Comparison of ENCODE assay signal across 20 cellular contexts in genomic region chr2:124241-124880, GRCh38.
"Had no signal": no experiment of that assay in that cellular context is flagged by ENCODE, and none has a peak within 500 bp of the region (broad histone marks: within the 10 kb centered on the region; RNA-seq: fewer than 3 reads in every experiment).

No MANE protein-coding gene starts in this region.

- H3K27me3 ChIP-seq: brain microvascular endothelial cell, sigmoid colon, suprapubic skin, upper lobe of left lung had no signal

- H3K36me3 ChIP-seq: brain microvascular endothelial cell, sigmoid colon, suprapubic skin, upper lobe of left lung had no signal

- ATAC-seq: left colon; naive thymus-derived CD4-positive, alpha-beta T cell; psoas muscle; SK-N-SH treated with all-trans-retinoic acid at 6 μM for 48 hours had no signal

- DNase-seq: activated B cell treated with CpG ODN at 0.5 μM for 24 hours; activated CD4-positive, alpha-beta T cell treated with anti-CD3 and anti-CD28 coated beads, Interleukin-2, amount 10 ng/mL, durations not matched to agents 24 days and 14 days; activated CD8-positive, alpha-beta memory T cell treated with anti-CD3 and anti-CD28 coated beads for 24 hours; amygdala; brain microvascular endothelial cell; endodermal cell; hippocampal formation; left colon; naive thymus-derived CD4-positive, alpha-beta T cell; psoas muscle; sigmoid colon; stimulated activated CD4-positive, alpha-beta T cell treated with anti-CD3 and anti-CD28 coated beads, Interleukin-2, amount 100 ng/mL, for 48 hours; stimulated activated naive CD4-positive, alpha-beta T cell treated with Interleukin-2 at 50 U/mL for 16 hours; upper lobe of left lung had no signal

- H3K4me1 ChIP-seq: psoas muscle, sigmoid colon, upper lobe of left lung had no signal

- H3K27ac ChIP-seq: brain microvascular endothelial cell, psoas muscle, sigmoid colon, suprapubic skin, upper lobe of left lung had no signal

- H3K27ac Mint-ChIP-seq: activated B cell treated with CpG ODN at 0.5 μM for 24 hours; activated CD4-positive, alpha-beta T cell treated with anti-CD3 and anti-CD28 coated beads, Interleukin-2, amount 10 ng/mL, durations not matched to agents 24 days and 14 days; activated naive CD4-positive, alpha-beta T cell treated with anti-CD3 and anti-CD28 coated beads, Interleukin-2, amount 50 U/mL, for 24 hours; activated T-helper 2 cell treated with anti-CD3 and anti-CD28 coated beads, Interferon-gamma antibody, Interleukin-2, Interleukin-4, amounts not matched to agents 10 μg/mL and 5 μg/mL and 100 μg/mL, durations not matched to agents 14 hours and 24 hours and 36 hours; endodermal cell; naive thymus-derived CD4-positive, alpha-beta T cell; T-helper 1 cell treated with Interleukin-12 subunit alpha and Interleukin-12 subunit beta and Interleukin-4 antibody, amounts not matched to agents 30 μg/mL and 1 μg/mL, for 36 hours had no signal

- H3K9me3 ChIP-seq: psoas muscle, sigmoid colon, suprapubic skin, upper lobe of left lung had no signal

- H3K4me3 Mint-ChIP-seq: activated B cell treated with CpG ODN at 0.5 μM for 24 hours; activated CD4-positive, alpha-beta T cell treated with anti-CD3 and anti-CD28 coated beads, Interleukin-2, amount 10 ng/mL, durations not matched to agents 24 days and 14 days; activated naive CD4-positive, alpha-beta T cell treated with anti-CD3 and anti-CD28 coated beads, Interleukin-2, amount 50 U/mL, for 24 hours; endodermal cell; naive thymus-derived CD4-positive, alpha-beta T cell; T-helper 1 cell treated with Interleukin-12 subunit alpha and Interleukin-12 subunit beta and Interleukin-4 antibody, amounts not matched to agents 30 μg/mL and 1 μg/mL, for 36 hours had no signal

- H3K9me3 Mint-ChIP-seq: activated B cell treated with CpG ODN at 0.5 μM for 24 hours; activated CD4-positive, alpha-beta T cell treated with anti-CD3 and anti-CD28 coated beads, Interleukin-2, amount 10 ng/mL, durations not matched to agents 24 days and 14 days; activated T-helper 2 cell treated with anti-CD3 and anti-CD28 coated beads, Interferon-gamma antibody, Interleukin-2, Interleukin-4, amounts not matched to agents 10 μg/mL and 5 μg/mL and 100 μg/mL, durations not matched to agents 14 hours and 24 hours and 36 hours; T-helper 1 cell treated with Interleukin-12 subunit alpha and Interleukin-12 subunit beta and Interleukin-4 antibody, amounts not matched to agents 30 μg/mL and 1 μg/mL, for 36 hours had no signal

- H3K36me3 Mint-ChIP-seq: activated naive CD4-positive, alpha-beta T cell treated with anti-CD3 and anti-CD28 coated beads, Interleukin-2, amount 50 U/mL, for 24 hours; naive thymus-derived CD4-positive, alpha-beta T cell had no signal

- H3K4me1 Mint-ChIP-seq: activated B cell treated with CpG ODN at 0.5 μM for 24 hours; activated CD4-positive, alpha-beta T cell treated with anti-CD3 and anti-CD28 coated beads, Interleukin-2, amount 10 ng/mL, durations not matched to agents 24 days and 14 days; activated naive CD4-positive, alpha-beta T cell treated with anti-CD3 and anti-CD28 coated beads, Interleukin-2, amount 50 U/mL, for 24 hours; endodermal cell had no signal

- H3K4me3 ChIP-seq: lung, psoas muscle, sigmoid colon, suprapubic skin, upper lobe of left lung had no signal
